11 cellular contexts compared by ENCODE assay signal in the genomic region with DNA sequence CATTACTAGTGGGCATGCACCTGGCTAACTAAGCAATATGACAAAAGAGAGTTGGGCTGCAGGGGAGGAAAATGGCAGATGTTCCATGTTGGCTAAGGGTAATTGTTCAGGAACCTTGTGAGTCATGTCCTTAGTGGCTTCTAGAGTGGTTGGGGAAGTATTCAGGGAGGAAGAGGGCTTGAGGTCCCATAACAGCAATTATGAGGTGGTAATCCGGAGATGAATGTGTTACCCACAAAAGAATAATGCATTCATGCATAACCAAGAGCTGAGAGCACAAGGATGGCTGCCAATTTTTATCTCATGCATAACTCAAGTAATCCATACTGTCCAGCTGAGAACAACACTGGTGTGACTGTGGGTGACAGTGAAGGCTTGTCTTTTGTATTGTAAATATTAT. TPM values are rescaled to one million over a fixed set of nuclear protein-coding genes. Genes with fewer than 3 reads are reported as not detected.
DNase-seq lines count a peak whose midpoint lies in the region; ATAC-seq and TF ChIP-seq lines count a peak whose summit lies in the region.
"Had no signal": no experiment of that assay in that cellular context is flagged by ENCODE, and none has a peak within 500 bp of the region (broad histone marks: within the 10 kb centered on the region; RNA-seq: fewer than 3 reads in every experiment).

No MANE protein-coding gene starts in this region.

- H3K4me1 ChIP-seq in SJCRH30 (peaks cover 73% of the 10 kb centered on the region), gastroesophageal sphincter (peaks cover 11 to 29% (median 12%) of the 10 kb centered on the region in 3 donors)

- no peak for TF ChIP-seq POLR2A in gastroesophageal sphincter (IDR thresholded peaks at IDR 0.05)

- H3K9me3 ChIP-seq in SJCRH30 (replicated peaks) (no peaks in the 10 kb centered on the region; the same call in 1 of the 2 replicates), gastroesophageal sphincter (no peaks in the 10 kb centered on the region)
- H3K9me3 ChIP-seq: left ventricle myocardium inferior, spleen had no signal

- H3K36me3 ChIP-seq in SJCRH30 (no peaks in the 10 kb centered on the region), gastroesophageal sphincter (no peaks in the 10 kb centered on the region)
- H3K36me3 ChIP-seq: left ventricle myocardium inferior, spleen had no signal

- peak overlapping the region; percentile 30 for H3K27ac ChIP-seq in SJCRH30
- no peak overlapping the region for H3K27ac ChIP-seq in gastroesophageal sphincter
- H3K27ac ChIP-seq: left ventricle myocardium inferior, spleen had no signal

- H3K27me3 ChIP-seq in SJCRH30 = no peaks in the 10 kb centered on the region
- no peaks in the 10 kb centered on the region for H3K27me3 ChIP-seq in gastroesophageal sphincter
- H3K27me3 ChIP-seq: spleen had no signal

- no peak for TF ChIP-seq CTCF in retinal pigment epithelial cell (conservative IDR thresholded peaks at IDR 0.05; ENCODE audit: low read depth, low read length)
- TF ChIP-seq CTCF in gastroesophageal sphincter (IDR thresholded peaks at IDR 0.05) = no peak

- peak; percentile 53 for ATAC-seq in GM18511 (IDR thresholded peaks at IDR 0.05; ENCODE audit: unreplicated experiment)
- no peak for ATAC-seq in gastroesophageal sphincter
- ATAC-seq: stimulated activated naive CD8-positive, alpha-beta T cell treated with anti-CD3 and anti-CD28 coated beads, Interleukin-15, amount 100 ng/mL, for 72 hours; WTC11 had no signal

- 11 to 38% methylated on average over 1 of the region's 1 CpG for WGBS in gastroesophageal sphincter (ENCODE audit: low coverage in 1 of 2), 2 donors

- no peak overlapping the region for H3K4me3 ChIP-seq in SJCRH30
- H3K4me3 ChIP-seq in retinal pigment epithelial cell (ENCODE audit: low read length) = no peak overlapping the region
- no peak overlapping the region for H3K4me3 ChIP-seq in gastroesophageal sphincter
- H3K4me3 ChIP-seq: left ventricle myocardium inferior, spleen had no signal

- in situ Hi-C loops in G401 (cut with HindIII; ENCODE audit: low sequenced_read_pairs) = no loop called here

- TF ChIP-seq EP300 in gastroesophageal sphincter (IDR thresholded peaks at IDR 0.05) = no peak

- peak; percentile 83 for DNase-seq in M059J (ENCODE audit: low read depth)
- peak; percentile 93 to 100 for DNase-seq in SJCRH30
- DNase-seq in retinal pigment epithelial cell (ENCODE audit: low read depth) = peak; percentile 63
- no peak for DNase-seq in mesenteric fat pad (ENCODE audit: low spot score)
- no peak for DNase-seq in G401 (ENCODE audit: low spot score)
- DNase-seq: left ventricle myocardium inferior; spleen; stimulated activated naive CD8-positive, alpha-beta T cell treated with anti-CD3 and anti-CD28 coated beads, Interleukin-15, amount 100 ng/mL, for 72 hours had no signal

RNA-seq across cellular contexts. Expression of gene TMEFF2, which starts 42.9 kb away (rescaled TPM):
- 0.12 and 0.34 TPM in 2 replicates for total RNA-seq in M059J (2014; rRNA removed; shearing (Covaris generic))
- total RNA-seq in SJCRH30 (2014; rRNA removed; shearing (Covaris generic)) = 5.0 and 7.0 TPM in 2 replicates
- not detected for total RNA-seq in mesenteric fat pad
- total RNA-seq in G401 (2014; rRNA removed; shearing (Covaris generic)) = not detected in 2 replicates
- total RNA-seq in gastroesophageal sphincter = 1 to 10 TPM in 2 of 4 donors, under 1 TPM in 2; 0.42 to 3.0 (median 0.83) TPM
- total RNA-seq: spleen had no signal

Comparison
In these comparisons a context has a peak if more than half of its experiments do, and no peak if none do; other contexts are left out.
1. DNase-seq: peak in M059J (single experiment), SJCRH30 (2 of 2) and retinal pigment epithelial cell (single experiment); none in mesenteric fat pad (single experiment) and G401 (single experiment).